Comparison of ENCODE assay signal across 7 cellular contexts in the genomic region with DNA sequence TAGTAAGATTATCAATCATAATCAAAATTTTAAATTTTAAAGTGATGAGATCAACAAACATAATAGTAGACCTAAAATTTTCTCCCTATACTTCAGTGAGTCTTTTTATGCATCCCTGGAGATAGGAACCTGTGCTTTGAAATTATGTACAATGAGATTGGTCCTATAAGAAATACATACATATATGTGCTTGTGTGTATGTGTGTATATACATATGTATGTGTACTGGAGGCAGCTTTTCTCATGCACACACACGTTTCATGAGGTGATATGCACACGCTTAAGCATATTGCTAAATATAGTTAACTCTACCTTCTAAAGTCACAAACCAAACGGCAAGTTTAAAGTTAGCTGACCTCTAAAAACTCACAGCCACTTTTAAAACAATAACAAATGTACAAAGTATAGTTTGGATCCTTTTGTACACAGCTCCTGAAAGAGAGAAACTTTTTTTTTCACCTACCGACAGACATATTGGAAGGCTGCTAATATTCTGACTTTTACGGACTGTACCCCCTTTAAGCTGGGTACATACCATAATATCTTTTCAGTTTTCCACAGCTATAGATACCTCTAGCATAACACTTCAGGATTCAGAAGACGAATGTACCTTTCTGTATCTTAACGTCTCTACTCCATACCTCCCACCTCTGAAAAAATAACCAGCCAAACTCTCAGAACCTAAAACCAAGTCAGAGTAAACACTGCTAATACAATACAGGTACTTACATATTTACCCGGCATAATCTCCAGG. TPM values are rescaled to one million over a fixed set of nuclear protein-coding genes. Genes with fewer than 3 reads are reported as not detected.
DNase-seq lines count a peak whose midpoint lies in the region; ATAC-seq, FAIRE-seq and TF ChIP-seq lines count a peak whose summit lies in the region.

No MANE protein-coding gene starts in this region.

- CTCF ChIA-PET in activated B cell treated with CpG ODN at 0.5 μM for 24 hours (lab: Charles Lee) = interaction anchor here (0.6 to 1.1 kb wide), 2 partner anchors 41 to 55 kb away, joined by 3 read pairs; no protein-coding TSS in a partner anchor

- H3K36me3 Mint-ChIP-seq in activated B cell treated with CpG ODN at 0.5 μM for 24 hours (ENCODE audit: low read depth) (peaks cover 7% of the 10 kb centered on the region), glutamatergic neuron (ENCODE audit: unreplicated experiment) (no peaks in the 10 kb centered on the region)

- H3K9me3 Mint-ChIP-seq in activated B cell treated with CpG ODN at 0.5 μM for 24 hours (no peaks in the 10 kb centered on the region), glutamatergic neuron (ENCODE audit: unreplicated experiment) (peaks cover 10% of the 10 kb centered on the region)

- H3K4me3 Mint-ChIP-seq in activated B cell treated with CpG ODN at 0.5 μM for 24 hours = peak overlapping the region; percentile 71
- H3K4me3 Mint-ChIP-seq in glutamatergic neuron (ENCODE audit: unreplicated experiment) = peak overlapping the region; percentile 70

- POLR2A ChIA-PET in activated B cell treated with CpG ODN at 0.5 μM for 24 hours (lab: Charles Lee) = interaction anchor here (1.3 kb wide), 1 partner anchor 11 kb away, joined by 3 read pairs; no protein-coding TSS in a partner anchor

- H3K4me3 ChIP-seq in skin epidermis = peak overlapping the region in 5 of 7 experiments; percentile 7 to 95 (median 91)

- H3K27ac ChIP-seq in skin epidermis = peak overlapping the region in 9 of 21 experiments; percentile 2 to 99 (median 96)

- H3K27ac Mint-ChIP-seq in activated B cell treated with CpG ODN at 0.5 μM for 24 hours (peak overlapping the region; percentile 73), glutamatergic neuron (ENCODE audit: unreplicated experiment) (no peak overlapping the region)

- no peak for TF ChIP-seq POLR2A in H54 (IDR thresholded peaks at IDR 0.05; ENCODE audit: low read depth, low read length)

- intact Hi-C loops in activated B cell treated with CpG ODN at 0.5 μM for 24 hours (cut with micrococcal nuclease) = loop anchor here (5.0 to 10.0 kb wide), 5 partner anchors 143 to 1190 kb away; no protein-coding TSS in a partner anchor

- no peak for DNase-seq in H54 (ENCODE audit: insufficient read length, low spot score)
- DNase-seq in activated B cell treated with CpG ODN at 0.5 μM for 24 hours = no peak
- DNase-seq in glutamatergic neuron = no peak
- no peak for DNase-seq in islet precursor cell
- no peak for DNase-seq in T1000 (lab: John Stamatoyannopoulos, UW)

- peak; percentile 71 for FAIRE-seq in H54 (lab: Jason Lieb, UNC)

- H3K27me3 Mint-ChIP-seq in activated B cell treated with CpG ODN at 0.5 μM for 24 hours (no peaks in the 10 kb centered on the region), glutamatergic neuron (ENCODE audit: unreplicated experiment) (peaks cover 8% of the 10 kb centered on the region)

- peaks cover 76% of the 10 kb centered on the region for H3K4me1 Mint-ChIP-seq in activated B cell treated with CpG ODN at 0.5 μM for 24 hours
- H3K4me1 Mint-ChIP-seq in glutamatergic neuron (ENCODE audit: low read depth, unreplicated experiment) = peaks cover 58% of the 10 kb centered on the region

- no peak for ATAC-seq in activated B cell treated with CpG ODN at 0.5 μM for 24 hours (ENCODE audit: low read depth)
- ATAC-seq in HG02759 (IDR thresholded peaks at IDR 0.05; ENCODE audit: unreplicated experiment) = no peak

- TF ChIP-seq CTCF in activated B cell treated with CpG ODN at 0.5 μM for 24 hours (IDR thresholded peaks at IDR 0.05) (no peak), glutamatergic neuron (IDR thresholded peaks at IDR 0.05; ENCODE audit: partially characterized antibody, unreplicated experiment) (no peak)

RNA-seq across cellular contexts. Expression of gene ITGB1, which starts 3.3 kb away (rescaled TPM):
- 80.3 and 87.4 TPM in 2 replicates for total RNA-seq in activated B cell treated with CpG ODN at 0.5 μM for 24 hours
- 263 TPM for total RNA-seq in glutamatergic neuron (ENCODE audit: unreplicated experiment)
